ENCODE assay signal across 10 cellular contexts in genomic region chr9:124137009-124137943, GRCh38.
DNase-seq lines count a peak whose midpoint lies in the region; ATAC-seq lines count a peak whose summit lies in the region.
"Had no signal": no experiment of that assay in that cellular context is flagged by ENCODE, and none has a peak within 500 bp of the region (broad histone marks: within the 10 kb centered on the region; RNA-seq: fewer than 3 reads in every experiment).

No MANE protein-coding gene starts in this region.

- H3K4me3 ChIP-seq in skeletal muscle cell (ENCODE audit: low read depth, low read length), result no peak overlapping the region
- H3K4me3 ChIP-seq: uterus had no signal

- ATAC-seq in GM18868 (IDR thresholded peaks at IDR 0.05; ENCODE audit: unreplicated experiment) (peak; percentile 84), GM21825 (IDR thresholded peaks at IDR 0.05; ENCODE audit: unreplicated experiment) (peak; percentile 77), HG03520 (IDR thresholded peaks at IDR 0.05; ENCODE audit: unreplicated experiment) (peak; percentile 68)

- DNase-seq in skeletal muscle cell (ENCODE audit: low read depth) (peak; percentile 59), activated gamma-delta T cell (lab: John Stamatoyannopoulos, UW) (no peak), NCI-H1694 treated with DMSO at 0.1 percent for 48 hours (lab: John Stamatoyannopoulos, UW) (no peak), NOMO-1 treated with DMSO at 0.1 percent for 48 hours (lab: John Stamatoyannopoulos, UW; ENCODE audit: unreplicated experiment) (no peak)
- no peak for DNase-seq in stimulated activated CD4-positive, alpha-beta T cell treated with anti-CD3 and anti-CD28 coated beads, Interleukin-1b, Interleukin-23, amount 100 ng/mL, for 48 hours
- DNase-seq: activated naive CD4-positive, alpha-beta T cell treated with anti-CD3 and anti-CD28 coated beads for 36 hours; uterus had no signal
